In genomic region chr5:99104538-99105132, GRCh38 we compare ENCODE assay signal across 8 cellular contexts.
A peak's percentile ranks its signal among the peaks of the same experiment; 100 is the strongest.
DNase-seq lines count a peak whose midpoint lies in the region; ATAC-seq, FAIRE-seq and TF ChIP-seq lines count a peak whose summit lies in the region.

No MANE protein-coding gene starts in this region.

- H3K27me3 Mint-ChIP-seq in astrocyte (ENCODE audit: low read depth, unreplicated experiment): no peaks in the 10 kb centered on the region
- peaks cover 13% of the 10 kb centered on the region for H3K27me3 Mint-ChIP-seq in activated CD4-positive, alpha-beta memory T cell treated with anti-CD3 and anti-CD28 coated beads, Interleukin-2, amount 10 ng/mL, durations not matched to agents 7 days and 5 days
- H3K27me3 Mint-ChIP-seq in activated T-helper 1 cell treated with anti-CD3 and anti-CD28 coated beads, Interleukin-12 subunit alpha, Interleukin-12 subunit beta, Interleukin-2, Interleukin-4 antibody, amounts not matched to agents 30 ng/mL and 10 ng/mL and 1 ng/mL, durations not matched to agents 14 hours and 24 hours and 36 hours (ENCODE audit: insufficient read depth): peaks cover 12% of the 10 kb centered on the region

- intact Hi-C loops in activated T-helper 1 cell treated with anti-CD3 and anti-CD28 coated beads, Interleukin-12 subunit alpha, Interleukin-12 subunit beta, Interleukin-2, Interleukin-4 antibody, amounts not matched to agents 30 ng/mL and 10 ng/mL and 1 ng/mL, durations not matched to agents 14 hours and 24 hours and 36 hours (cut with micrococcal nuclease): no loop called here

- FAIRE-seq in astrocyte (lab: Jason Lieb, UNC) (no peak), islet of Langerhans (lab: Jason Lieb, UNC) (peak; percentile 98)

- no peaks in the 10 kb centered on the region for H3K4me1 ChIP-seq in astrocyte (ENCODE audit: insufficient read depth, low read length)

- no peak overlapping the region for H3K27ac ChIP-seq in astrocyte (ENCODE audit: low read depth, low read length)

- POLR2A ChIA-PET in activated CD4-positive, alpha-beta memory T cell treated with anti-CD3 and anti-CD28 coated beads, Interleukin-2, amount 10 ng/mL, durations not matched to agents 7 days and 5 days (lab: Charles Lee): no interaction called here

- H3K4me2 ChIP-seq in astrocyte (ENCODE audit: low read length): no peak overlapping the region

- no peaks in the 10 kb centered on the region for H3K9me3 ChIP-seq in astrocyte (ENCODE audit: insufficient read depth, low read depth, low read length)

- H2AFZ ChIP-seq in astrocyte (ENCODE audit: low read depth, low read length): no peak overlapping the region

- H3K4me3 ChIP-seq in astrocyte (ENCODE audit: insufficient read depth, low read depth, low read length): no peak overlapping the region

- no peaks in the 10 kb centered on the region for H3K36me3 Mint-ChIP-seq in astrocyte (ENCODE audit: low read depth, unreplicated experiment)
- H3K36me3 Mint-ChIP-seq in activated CD4-positive, alpha-beta memory T cell treated with anti-CD3 and anti-CD28 coated beads, Interleukin-2, amount 10 ng/mL, durations not matched to agents 7 days and 5 days (ENCODE audit: low read depth): no peaks in the 10 kb centered on the region
- H3K36me3 Mint-ChIP-seq in activated T-helper 1 cell treated with anti-CD3 and anti-CD28 coated beads, Interleukin-12 subunit alpha, Interleukin-12 subunit beta, Interleukin-2, Interleukin-4 antibody, amounts not matched to agents 30 ng/mL and 10 ng/mL and 1 ng/mL, durations not matched to agents 14 hours and 24 hours and 36 hours (ENCODE audit: low read depth): no peaks in the 10 kb centered on the region

- no peaks in the 10 kb centered on the region for H3K36me3 ChIP-seq in astrocyte (ENCODE audit: insufficient read depth, low read length)

- no peak overlapping the region for H3K27ac Mint-ChIP-seq in astrocyte (ENCODE audit: unreplicated experiment)
- H3K27ac Mint-ChIP-seq in activated CD4-positive, alpha-beta memory T cell treated with anti-CD3 and anti-CD28 coated beads, Interleukin-2, amount 10 ng/mL, durations not matched to agents 7 days and 5 days: no peak overlapping the region
- H3K27ac Mint-ChIP-seq in activated T-helper 1 cell treated with anti-CD3 and anti-CD28 coated beads, Interleukin-12 subunit alpha, Interleukin-12 subunit beta, Interleukin-2, Interleukin-4 antibody, amounts not matched to agents 30 ng/mL and 10 ng/mL and 1 ng/mL, durations not matched to agents 14 hours and 24 hours and 36 hours: no peak overlapping the region

- H3K27me3 ChIP-seq in astrocyte (ENCODE audit: insufficient read depth, low read length): no peaks in the 10 kb centered on the region

- H3K9me3 Mint-ChIP-seq in astrocyte (ENCODE audit: unreplicated experiment): no peaks in the 10 kb centered on the region
- no peaks in the 10 kb centered on the region for H3K9me3 Mint-ChIP-seq in activated CD4-positive, alpha-beta memory T cell treated with anti-CD3 and anti-CD28 coated beads, Interleukin-2, amount 10 ng/mL, durations not matched to agents 7 days and 5 days
- H3K9me3 Mint-ChIP-seq in activated T-helper 1 cell treated with anti-CD3 and anti-CD28 coated beads, Interleukin-12 subunit alpha, Interleukin-12 subunit beta, Interleukin-2, Interleukin-4 antibody, amounts not matched to agents 30 ng/mL and 10 ng/mL and 1 ng/mL, durations not matched to agents 14 hours and 24 hours and 36 hours: no peaks in the 10 kb centered on the region

- H4K20me1 ChIP-seq in astrocyte (ENCODE audit: insufficient read depth, low read length): no peaks in the 10 kb centered on the region

- no peak overlapping the region for H3K4me3 Mint-ChIP-seq in astrocyte (ENCODE audit: unreplicated experiment)
- no peak overlapping the region for H3K4me3 Mint-ChIP-seq in activated CD4-positive, alpha-beta memory T cell treated with anti-CD3 and anti-CD28 coated beads, Interleukin-2, amount 10 ng/mL, durations not matched to agents 7 days and 5 days
- H3K4me3 Mint-ChIP-seq in activated T-helper 1 cell treated with anti-CD3 and anti-CD28 coated beads, Interleukin-12 subunit alpha, Interleukin-12 subunit beta, Interleukin-2, Interleukin-4 antibody, amounts not matched to agents 30 ng/mL and 10 ng/mL and 1 ng/mL, durations not matched to agents 14 hours and 24 hours and 36 hours: no peak overlapping the region

- peak; percentile 53 for TF ChIP-seq CTCF in AG09319 (IDR thresholded peaks at IDR 0.05; ENCODE audit: low read depth, low read length)
- TF ChIP-seq CTCF in astrocyte (IDR thresholded peaks at IDR 0.05; ENCODE audit: insufficient read depth, low read depth, low read length): peak; percentile 44

- no peak overlapping the region for H3K9ac ChIP-seq in astrocyte (ENCODE audit: low read length)

- DNase-seq in AG09319 (ENCODE audit: extremely low read depth, low read depth) (peak; percentile 4), NCI-H2107 treated with DMSO at 0.1 percent for 48 hours (lab: John Stamatoyannopoulos, UW; ENCODE audit: unreplicated experiment) (peak; percentile 16), astrocyte (ENCODE audit: low read depth) (peak; percentile 10)
- DNase-seq in activated CD4-positive, alpha-beta memory T cell treated with anti-CD3 and anti-CD28 coated beads, Interleukin-2, amount 10 ng/mL, durations not matched to agents 7 days and 5 days: no peak
- no peak for DNase-seq in activated T-helper 1 cell treated with anti-CD3 and anti-CD28 coated beads, Interleukin-12 subunit alpha, Interleukin-12 subunit beta, Interleukin-2, Interleukin-4 antibody, amounts not matched to agents 30 ng/mL and 10 ng/mL and 1 ng/mL, durations not matched to agents 14 hours and 24 hours and 36 hours (ENCODE audit: low spot score)

- H3K4me1 Mint-ChIP-seq in astrocyte (ENCODE audit: low read depth, unreplicated experiment): no peaks in the 10 kb centered on the region
- no peaks in the 10 kb centered on the region for H3K4me1 Mint-ChIP-seq in activated CD4-positive, alpha-beta memory T cell treated with anti-CD3 and anti-CD28 coated beads, Interleukin-2, amount 10 ng/mL, durations not matched to agents 7 days and 5 days
- H3K4me1 Mint-ChIP-seq in activated T-helper 1 cell treated with anti-CD3 and anti-CD28 coated beads, Interleukin-12 subunit alpha, Interleukin-12 subunit beta, Interleukin-2, Interleukin-4 antibody, amounts not matched to agents 30 ng/mL and 10 ng/mL and 1 ng/mL, durations not matched to agents 14 hours and 24 hours and 36 hours (ENCODE audit: low read depth): no peaks in the 10 kb centered on the region

- ATAC-seq in GM19043 (IDR thresholded peaks at IDR 0.05; ENCODE audit: low read depth, unreplicated experiment) (peak; percentile 43), GM18519 (IDR thresholded peaks at IDR 0.05; ENCODE audit: low FRiP score, unreplicated experiment) (no peak)

- CTCF ChIA-PET in activated CD4-positive, alpha-beta memory T cell treated with anti-CD3 and anti-CD28 coated beads, Interleukin-2, amount 10 ng/mL, durations not matched to agents 7 days and 5 days (lab: Charles Lee): interaction anchor here (0.6 to 2.4 kb wide), 8 partner anchors 11 to 1567 kb away, joined by 3 to 7 read pairs (median 3); no protein-coding TSS in a partner anchor

- H3K79me2 ChIP-seq in astrocyte (ENCODE audit: insufficient read depth, low read length): no peaks in the 10 kb centered on the region

Comparison
In these comparisons a context has a peak if more than half of its experiments do, and no peak if none do; other contexts are left out.
1. DNase-seq: peak in AG09319 (single experiment), NCI-H2107 treated with DMSO at 0.1 percent for 48 hours (single experiment) and astrocyte (single experiment); none in activated CD4-positive, alpha-beta memory T cell treated with anti-CD3 and anti-CD28 coated beads, Interleukin-2, amount 10 ng/mL, durations not matched to agents 7 days and 5 days (single experiment) and activated T-helper 1 cell treated with anti-CD3 and anti-CD28 coated beads, Interleukin-12 subunit alpha, Interleukin-12 subunit beta, Interleukin-2, Interleukin-4 antibody, amounts not matched to agents 30 ng/mL and 10 ng/mL and 1 ng/mL, durations not matched to agents 14 hours and 24 hours and 36 hours (single experiment).